ENCODE assay signal across 15 cellular contexts in the genomic region with DNA sequence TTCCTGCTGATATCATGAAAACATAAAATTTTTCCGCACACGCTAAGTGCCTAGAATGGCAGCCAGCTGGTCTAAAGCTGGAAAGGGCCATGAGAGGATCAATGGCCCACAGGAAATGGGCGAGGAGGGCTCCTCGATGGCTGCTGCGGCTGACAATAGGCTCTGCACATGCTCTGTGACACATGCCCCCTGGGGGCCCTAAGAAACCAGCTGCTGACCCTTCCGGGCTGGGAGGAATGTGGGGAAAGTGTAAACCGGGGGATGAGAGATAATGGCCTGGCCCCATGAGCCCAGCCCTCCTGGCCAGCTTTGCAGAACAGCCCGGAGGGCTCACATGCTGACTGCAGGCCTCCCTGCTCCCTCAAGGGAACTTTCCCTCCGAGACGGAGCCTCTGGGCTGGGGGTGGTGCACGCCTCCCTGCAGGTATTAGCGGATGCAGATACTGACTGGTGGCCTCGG.
A peak's percentile ranks its signal among the peaks of the same experiment; 100 is the strongest.
DNase-seq lines count a peak whose midpoint lies in the region; ATAC-seq and TF ChIP-seq lines count a peak whose summit lies in the region.
"Had no signal": no experiment of that assay in that cellular context is flagged by ENCODE, and none has a peak within 500 bp of the region (broad histone marks: within the 10 kb centered on the region; RNA-seq: fewer than 3 reads in every experiment).

No MANE protein-coding gene starts in this region.

- H3K4me1 Mint-ChIP-seq in activated B cell treated with CpG ODN at 0.5 μM for 24 hours, result no peaks in the 10 kb centered on the region
- H3K4me1 Mint-ChIP-seq in osteocyte (ENCODE audit: unreplicated experiment), result no peaks in the 10 kb centered on the region

- H3K9me3 ChIP-seq in right cardiac atrium (ENCODE audit: control insufficient read depth, low read length), result no peaks in the 10 kb centered on the region
- H3K9me3 ChIP-seq: ascending aorta, gastrocnemius medialis had no signal

- no peak for TF ChIP-seq CTCF in activated B cell treated with CpG ODN at 0.5 μM for 24 hours (IDR thresholded peaks at IDR 0.05)
- no peak for TF ChIP-seq CTCF in osteocyte (IDR thresholded peaks at IDR 0.05)
- no peak for TF ChIP-seq CTCF in RWPE1 (conservative IDR thresholded peaks at IDR 0.05; ENCODE audit: low read depth)

- H3K4me3 Mint-ChIP-seq in activated B cell treated with CpG ODN at 0.5 μM for 24 hours (no peak overlapping the region), osteocyte (ENCODE audit: unreplicated experiment) (no peak overlapping the region)
- H3K4me3 Mint-ChIP-seq: activated T-helper 1 cell treated with anti-CD3 and anti-CD28 coated beads, Interleukin-12 subunit alpha, Interleukin-12 subunit beta, Interleukin-2, Interleukin-4 antibody, amounts not matched to agents 30 ng/mL and 10 ng/mL and 1 ng/mL, durations not matched to agents 14 hours and 24 hours and 36 hours had no signal

- H3K27me3 Mint-ChIP-seq in activated B cell treated with CpG ODN at 0.5 μM for 24 hours, result no peaks in the 10 kb centered on the region
- no peaks in the 10 kb centered on the region for H3K27me3 Mint-ChIP-seq in osteocyte (ENCODE audit: unreplicated experiment)

- H3K27ac ChIP-seq in right cardiac atrium (ENCODE audit: low read length) (no peak overlapping the region), RWPE1 (no peak overlapping the region)
- H3K27ac ChIP-seq: gastrocnemius medialis, tibial nerve had no signal

- H3K4me3 ChIP-seq in right cardiac atrium (ENCODE audit: low read length), result no peak overlapping the region
- H3K4me3 ChIP-seq: ascending aorta, gastrocnemius medialis, tibial nerve had no signal

- DNase-seq in D341Med (ENCODE audit: low spot score) (peak; percentile 4), activated B cell treated with CpG ODN at 0.5 μM for 24 hours (peak; percentile 7), right cardiac atrium (no peak), osteocyte (ENCODE audit: extremely low spot score, unreplicated experiment) (peak; percentile 81), DMS53 treated with DMSO at 0.1 percent for 48 hours (lab: John Stamatoyannopoulos, UW; ENCODE audit: unreplicated experiment) (no peak), RWPE1 (ENCODE audit: low spot score) (no peak), nucleus accumbens (lab: John Stamatoyannopoulos, UW) (no peak)
- DNase-seq: activated CD4-positive, alpha-beta T cell treated with anti-CD3 and anti-CD28 coated beads for 1 hour; effector CD8-positive, alpha-beta T cell; gastrocnemius medialis; NCI-H1092 had no signal

- 33% methylated on average over 13 of the region's 13 CpGs for WGBS in right cardiac atrium

- H3K4me1 ChIP-seq in right cardiac atrium (ENCODE audit: control insufficient read depth, insufficient read depth, low read length), result no peaks in the 10 kb centered on the region
- H3K4me1 ChIP-seq: gastrocnemius medialis, tibial nerve had no signal

- no peak for ATAC-seq in activated B cell treated with CpG ODN at 0.5 μM for 24 hours (ENCODE audit: low read depth)
- ATAC-seq in right cardiac atrium, result peak; percentile 36 to 61
- no peak for ATAC-seq in GM21619 (IDR thresholded peaks at IDR 0.05; ENCODE audit: unreplicated experiment)
- ATAC-seq: gastrocnemius medialis had no signal

- intact Hi-C loops in activated B cell treated with CpG ODN at 0.5 μM for 24 hours (cut with micrococcal nuclease), result no loop called here
- intact Hi-C loops in right cardiac atrium (cut with DNase I), result no loop called here

- no peaks in the 10 kb centered on the region for H3K27me3 ChIP-seq in right cardiac atrium (ENCODE audit: control insufficient read depth, insufficient read depth)
- H3K27me3 ChIP-seq: ascending aorta, tibial nerve had no signal

- no peaks in the 10 kb centered on the region for H3K9me3 Mint-ChIP-seq in activated B cell treated with CpG ODN at 0.5 μM for 24 hours
- H3K9me3 Mint-ChIP-seq in osteocyte (ENCODE audit: unreplicated experiment), result peaks cover 18% of the 10 kb centered on the region

- no peak overlapping the region for H3K27ac Mint-ChIP-seq in activated B cell treated with CpG ODN at 0.5 μM for 24 hours
- no peak overlapping the region for H3K27ac Mint-ChIP-seq in osteocyte (ENCODE audit: unreplicated experiment)
- H3K27ac Mint-ChIP-seq: activated T-helper 1 cell treated with anti-CD3 and anti-CD28 coated beads, Interleukin-12 subunit alpha, Interleukin-12 subunit beta, Interleukin-2, Interleukin-4 antibody, amounts not matched to agents 30 ng/mL and 10 ng/mL and 1 ng/mL, durations not matched to agents 14 hours and 24 hours and 36 hours had no signal

- CTCF ChIA-PET in activated B cell treated with CpG ODN at 0.5 μM for 24 hours (lab: Charles Lee) (no interaction called here), RWPE1 (lab: Yijun Ruan, JAX) (interaction anchor here (0.7 to 0.9 kb wide), 2 partner anchors 90 to 686 kb away, joined by 3 read pairs; no protein-coding TSS in a partner anchor)

- POLR2A ChIA-PET in activated B cell treated with CpG ODN at 0.5 μM for 24 hours (lab: Charles Lee), result no interaction called here
- POLR2A ChIA-PET in RWPE1 (lab: Yijun Ruan, JAX; ENCODE audit: low non-redundant PET), result no interaction called here

- H3K36me3 Mint-ChIP-seq in activated B cell treated with CpG ODN at 0.5 μM for 24 hours (ENCODE audit: low read depth) (no peaks in the 10 kb centered on the region), osteocyte (ENCODE audit: unreplicated experiment) (no peaks in the 10 kb centered on the region)

Comparison
In these comparisons a context has a peak if more than half of its experiments do, and no peak if none do; other contexts are left out.
1. DNase-seq: peak in D341Med (single experiment), activated B cell treated with CpG ODN at 0.5 μM for 24 hours (single experiment) and osteocyte (single experiment); none in right cardiac atrium (0 of 3), DMS53 treated with DMSO at 0.1 percent for 48 hours (single experiment), RWPE1 (single experiment) and nucleus accumbens (0 of 56).
2. ATAC-seq: peak in right cardiac atrium (2 of 2); none in activated B cell treated with CpG ODN at 0.5 μM for 24 hours (single experiment) and GM21619 (single experiment).